13 cellular contexts compared by ENCODE assay signal in genomic region chr6:6717953-6718352, GRCh38.
DNase-seq lines count a peak whose midpoint lies in the region; ATAC-seq and TF ChIP-seq lines count a peak whose summit lies in the region.
"Had no signal": no experiment of that assay in that cellular context is flagged by ENCODE, and none has a peak within 500 bp of the region (broad histone marks: within the 10 kb centered on the region; RNA-seq: fewer than 3 reads in every experiment).

No MANE protein-coding gene starts in this region.

- no peak for TF ChIP-seq EP300 in sigmoid colon (IDR thresholded peaks at IDR 0.05)

- TF ChIP-seq POLR2A in sigmoid colon (IDR thresholded peaks at IDR 0.05): no peak

- no peaks in the 10 kb centered on the region for H3K9me3 ChIP-seq in sigmoid colon

- no peak overlapping the region for H3K4me3 ChIP-seq in sigmoid colon

- no peaks in the 10 kb centered on the region for H3K36me3 ChIP-seq in sigmoid colon

- ATAC-seq in foreskin keratinocyte: peak; percentile 84
- ATAC-seq in GM18858 (IDR thresholded peaks at IDR 0.05; ENCODE audit: unreplicated experiment): no peak

- 33 to 41% methylated on average over 3 of the region's 3 CpGs for WGBS in sigmoid colon, 2 donors

- H3K27ac ChIP-seq in foreskin keratinocyte (peak overlapping the region; percentile 49), sigmoid colon (peak overlapping the region in 2 of 4 donors; percentile 21 to 46)
- H3K27ac ChIP-seq: 22Rv1, VCaP had no signal

- DNase-seq in DMS53 (lab: John Stamatoyannopoulos, UW): peak; percentile 17
- DNase-seq in DMS53 treated with DMSO at 0.1 percent for 48 hours (lab: John Stamatoyannopoulos, UW; ENCODE audit: unreplicated experiment): no peak
- DNase-seq in SIG-M5 treated with dmso at 0.1 percent for 504 hours (lab: John Stamatoyannopoulos, UW; ENCODE audit: unreplicated experiment): peak; percentile 76
- peak in 1 of 2 donors; percentile 63 for DNase-seq in foreskin keratinocyte
- peak; percentile 76 for DNase-seq in sigmoid colon
- DNase-seq in activated CD4-positive, alpha-beta T cell treated with anti-CD3 and anti-CD28 coated beads for 48 hours: no peak
- no peak for DNase-seq in NCI-H2029 (lab: John Stamatoyannopoulos, UW)
- DNase-seq: activated effector memory CD4-positive, alpha-beta T cell treated with anti-CD3 and anti-CD28 coated beads, Interleukin-2, amount 50 U/mL, for 16 hours; DMS 273 treated with DMSO at 0.1 percent for 48 hours; NCI-H1694 had no signal

- peaks cover 14% of the 10 kb centered on the region for H3K4me1 ChIP-seq in foreskin keratinocyte
- H3K4me1 ChIP-seq in sigmoid colon: peaks cover 0 to 27% (median 20%) of the 10 kb centered on the region in 4 donors

- TF ChIP-seq CTCF in foreskin keratinocyte (conservative IDR thresholded peaks at IDR 0.05): no peak
- no peak for TF ChIP-seq CTCF in sigmoid colon (IDR thresholded peaks at IDR 0.05)

- H3K27me3 ChIP-seq in foreskin keratinocyte (no peaks in the 10 kb centered on the region), sigmoid colon (no peaks in the 10 kb centered on the region)

- intact Hi-C loops in sigmoid colon (cut with DNase I): no loop called here

Comparison
In these comparisons a context has a peak if more than half of its experiments do, and no peak if none do; other contexts are left out.
1. DNase-seq: peak in DMS53 (single experiment), SIG-M5 treated with dmso at 0.1 percent for 504 hours (single experiment) and sigmoid colon (single experiment); none in DMS53 treated with DMSO at 0.1 percent for 48 hours (single experiment), activated CD4-positive, alpha-beta T cell treated with anti-CD3 and anti-CD28 coated beads for 48 hours (single experiment) and NCI-H2029 (single experiment).